Comparison of ENCODE assay signal across 13 cellular contexts in genomic region chr14:83260751-83261150, GRCh38.
"Had no signal": no experiment of that assay in that cellular context is flagged by ENCODE, and none has a peak within 500 bp of the region (broad histone marks: within the 10 kb centered on the region; RNA-seq: fewer than 3 reads in every experiment).

No MANE protein-coding gene starts in this region.

- H3K27me3 Mint-ChIP-seq: activated CD4-positive, alpha-beta memory T cell treated with anti-CD3 and anti-CD28 coated beads, Interleukin-2, amount 10 ng/mL, durations not matched to agents 7 days and 5 days; activated naive CD8-positive, alpha-beta T cell treated with anti-CD3 and anti-CD28 coated beads, Interleukin-2, amount 10 ng/mL, durations not matched to agents 7 days and 5 days; stimulated activated naive CD8-positive, alpha-beta T cell treated with anti-CD3 and anti-CD28 coated beads, Interleukin-15, Interleukin-2, amounts not matched to agents 100 ng/mL and 50 ng/mL, for 24 hours had no signal

- H3K9me3 ChIP-seq: esophagus muscularis mucosa, left lung, sigmoid colon, upper lobe of right lung had no signal

- H3K4me1 Mint-ChIP-seq: activated CD4-positive, alpha-beta memory T cell treated with anti-CD3 and anti-CD28 coated beads, Interleukin-2, amount 10 ng/mL, durations not matched to agents 7 days and 5 days; activated naive CD8-positive, alpha-beta T cell treated with anti-CD3 and anti-CD28 coated beads, Interleukin-2, amount 10 ng/mL, durations not matched to agents 7 days and 5 days; nephron had no signal

- H3K9me3 Mint-ChIP-seq: nephron had no signal

- H3K27ac Mint-ChIP-seq: activated CD4-positive, alpha-beta memory T cell treated with anti-CD3 and anti-CD28 coated beads, Interleukin-2, amount 10 ng/mL, durations not matched to agents 7 days and 5 days; activated naive CD8-positive, alpha-beta T cell treated with anti-CD3 and anti-CD28 coated beads, Interleukin-2, amount 10 ng/mL, durations not matched to agents 7 days and 5 days; nephron; stimulated activated naive CD8-positive, alpha-beta T cell treated with anti-CD3 and anti-CD28 coated beads, Interleukin-15, Interleukin-2, amounts not matched to agents 100 ng/mL and 50 ng/mL, for 24 hours had no signal

- H3K27ac ChIP-seq: esophagus muscularis mucosa, left lung, sigmoid colon, upper lobe of right lung, VCaP had no signal

- H3K36me3 ChIP-seq: esophagus muscularis mucosa, left lung, sigmoid colon, upper lobe of right lung had no signal

- H3K27me3 ChIP-seq: esophagus muscularis mucosa, left lung, sigmoid colon, upper lobe of right lung had no signal

- H3K4me3 Mint-ChIP-seq: activated CD4-positive, alpha-beta memory T cell treated with anti-CD3 and anti-CD28 coated beads, Interleukin-2, amount 10 ng/mL, durations not matched to agents 7 days and 5 days; activated naive CD8-positive, alpha-beta T cell treated with anti-CD3 and anti-CD28 coated beads, Interleukin-2, amount 10 ng/mL, durations not matched to agents 7 days and 5 days; nephron; stimulated activated naive CD8-positive, alpha-beta T cell treated with anti-CD3 and anti-CD28 coated beads, Interleukin-15, Interleukin-2, amounts not matched to agents 100 ng/mL and 50 ng/mL, for 24 hours had no signal

- H3K4me3 ChIP-seq: esophagus muscularis mucosa, left lung, sigmoid colon, upper lobe of right lung had no signal

- H3K4me1 ChIP-seq: esophagus muscularis mucosa, left lung, sigmoid colon, upper lobe of right lung had no signal

- ATAC-seq: left lung, upper lobe of right lung had no signal

- DNase-seq: activated CD4-positive, alpha-beta memory T cell treated with anti-CD3 and anti-CD28 coated beads, Interleukin-2, amount 10 ng/mL, durations not matched to agents 7 days and 5 days; activated CD8-positive, alpha-beta memory T cell treated with anti-CD3 and anti-CD28 coated beads, Interleukin-2, amount 50 U/mL, for 4 hours; activated naive CD8-positive, alpha-beta T cell treated with anti-CD3 and anti-CD28 coated beads, Interleukin-2, amount 10 ng/mL, durations not matched to agents 7 days and 5 days; aorta; left lung; sigmoid colon; stimulated activated CD4-positive, alpha-beta T cell treated with anti-CD3 and anti-CD28 coated beads, Interleukin-12 subunit alpha, Interleukin-12 subunit beta, amount 100 ng/mL, for 4 hours; T-helper 9 cell; upper lobe of right lung had no signal

- H3K36me3 Mint-ChIP-seq: activated naive CD8-positive, alpha-beta T cell treated with anti-CD3 and anti-CD28 coated beads, Interleukin-2, amount 10 ng/mL, durations not matched to agents 7 days and 5 days had no signal
